In the genomic region with DNA sequence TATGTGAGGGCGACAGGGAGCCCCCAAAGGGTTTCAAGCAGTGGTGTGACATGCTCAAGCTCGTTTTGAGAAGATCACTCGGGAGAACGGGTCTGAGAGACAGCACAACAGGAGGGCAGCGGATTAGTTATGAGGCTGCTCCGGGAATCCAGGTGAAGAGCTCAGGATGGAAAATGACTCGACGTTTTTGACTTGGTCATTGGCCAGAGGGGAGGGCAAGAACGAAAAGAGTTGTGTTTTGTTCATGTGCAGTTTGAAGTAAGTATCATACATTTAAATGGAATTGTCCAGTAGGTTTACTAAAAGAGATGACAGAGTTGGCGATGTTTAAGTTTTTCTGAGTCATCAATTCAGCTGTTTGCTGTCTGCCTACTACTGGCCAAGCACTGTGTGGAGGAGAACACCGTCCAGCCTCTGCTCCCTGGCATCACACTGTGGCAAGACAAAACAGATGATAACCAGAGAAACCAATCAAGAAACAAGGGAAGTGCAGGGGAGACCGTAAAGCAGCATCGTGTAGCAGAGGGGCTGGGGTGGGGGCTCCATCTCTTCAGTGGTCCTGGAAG, we compare ENCODE assay signal across 17 cellular contexts. TPM values are rescaled to one million over a fixed set of nuclear protein-coding genes. Genes with fewer than 3 reads are reported as not detected.
A peak's percentile ranks its signal among the peaks of the same experiment; 100 is the strongest.
DNase-seq lines count a peak whose midpoint lies in the region; ATAC-seq, FAIRE-seq and TF ChIP-seq lines count a peak whose summit lies in the region.
"Had no signal": no experiment of that assay in that cellular context is flagged by ENCODE, and none has a peak within 500 bp of the region (broad histone marks: within the 10 kb centered on the region; RNA-seq: fewer than 3 reads in every experiment).

No MANE protein-coding gene starts in this region.

- H2BK5ac ChIP-seq in H1 (ENCODE audit: low read depth, low read length) = peak overlapping the region; percentile 67; the same call in 1 of the 2 replicates

- H3K9me3 ChIP-seq in PC-3 (ENCODE audit: low read length) (no peaks in the 10 kb centered on the region), H1 (ENCODE audit: insufficient read depth in 2 of 2, low read depth in 1 of 2, low read length in 1 of 2) (no peaks in the 10 kb centered on the region)
- H3K9me3 ChIP-seq: suprapubic skin had no signal

- no peak overlapping the region for H2AFZ ChIP-seq in PC-3 (ENCODE audit: low read length)
- H2AFZ ChIP-seq in H1 (ENCODE audit: low read length) = no peak overlapping the region

- H3K56ac ChIP-seq in H1 (replicated peaks; ENCODE audit: insufficient read length, low read depth, low read length) = no peak overlapping the region

- no peaks in the 10 kb centered on the region for H3F3A ChIP-seq in PC-3 (ENCODE audit: low read length, unreplicated experiment)

- H3K27ac ChIP-seq in PC-3 (ENCODE audit: low read length) (no peak overlapping the region), H1 (ENCODE audit: low read depth, low read length) (no peak overlapping the region)
- H3K27ac ChIP-seq: suprapubic skin had no signal

- 72% methylated on average over 13 of the region's 13 CpGs; no CpG with 5 or more reads in 1 of the 2 experiments for WGBS in H1 (ENCODE audit: extremely low coverage in 1 of 2, insufficient coverage in 1 of 2, insufficient read length in 1 of 2, insufficient replicate concordance in 2 of 2, low coverage in 1 of 2, low lambda C conversion rate in 2 of 2, missing lambda C conversion rate in 1 of 2), 2 experiments

- H2BK20ac ChIP-seq in H1 (ENCODE audit: low read length) = peak overlapping the region; percentile 88

- H3K27me3 ChIP-seq in PC-3 (ENCODE audit: low read length) = no peaks in the 10 kb centered on the region
- no peaks in the 10 kb centered on the region for H3K27me3 ChIP-seq in H1 (replicated peaks in 1 of 4; ENCODE audit: control insufficient read depth in 3 of 4, extremely low read depth in 1 of 4, insufficient read depth in 3 of 4, low read length in 3 of 4)
- H3K27me3 ChIP-seq: suprapubic skin had no signal

- H4K91ac ChIP-seq in H1 (replicated peaks; ENCODE audit: insufficient read length, low read length) = peak overlapping the region; percentile 77

- 0 out of 2 replicates have a peak overlapping the region, but pooled peaks have one; percentile 5 for H2BK15ac ChIP-seq in H1 (ENCODE audit: low read length)

- H3K4me3 ChIP-seq in PC-3 (ENCODE audit: low read length) = no peak overlapping the region
- no peak overlapping the region for H3K4me3 ChIP-seq in H1 (ENCODE audit: extremely low read depth in 1 of 4, insufficient read depth in 2 of 4, low read depth in 3 of 4, low read length in 4 of 4)
- H3K4me3 ChIP-seq: suprapubic skin had no signal

- TF ChIP-seq RAD21 in H1 (IDR thresholded peaks at IDR 0.05 in 1 of 2, conservative IDR thresholded peaks at IDR 0.05 in 1 of 2; ENCODE audit: low read depth in 2 of 2, low read length in 2 of 2) = no peak

- FAIRE-seq in H1 (lab: Jason Lieb, UNC) = no peak
- no peak for FAIRE-seq in H54 (lab: Jason Lieb, UNC)
- no peak for FAIRE-seq in GM12892 (lab: Jason Lieb, UNC)

- intact Hi-C loops in PC-3 (cut with micrococcal nuclease) = no loop called here

- H3K23ac ChIP-seq in H1 (ENCODE audit: insufficient read length) = no peak overlapping the region

- H3K4me2 ChIP-seq in PC-3 (ENCODE audit: low read length) = peak overlapping the region; percentile 14
- H3K4me2 ChIP-seq in H1 (ENCODE audit: insufficient read depth in 1 of 2, low read depth in 2 of 2, low read length in 2 of 2) = peak overlapping the region; percentile 68 to 72; a peak in 1 of 4 replicates

- H4K20me1 ChIP-seq in PC-3 (ENCODE audit: low read length) (no peaks in the 10 kb centered on the region), H1 (replicated peaks in 1 of 2; ENCODE audit: control insufficient read depth in 1 of 2, insufficient read depth in 2 of 2, low read length in 2 of 2) (peaks cover 0 to 2% of the 10 kb centered on the region in 2 experiments)

- peak overlapping the region; percentile 86 for H3K18ac ChIP-seq in H1 (ENCODE audit: extremely low read depth, low read length)

- TF ChIP-seq CTCF in PC-3 (conservative IDR thresholded peaks at IDR 0.05; ENCODE audit: low read depth, low read length) = peak; percentile 46; the same call in 1 of the 2 replicates
- TF ChIP-seq CTCF in H1 (IDR thresholded peaks at IDR 0.05; ENCODE audit: control extremely low read depth in 1 of 3, insufficient read depth in 1 of 3, low read depth in 1 of 3, low read length in 3 of 3) = no peak

- no peak overlapping the region for H3K9ac ChIP-seq in PC-3 (ENCODE audit: low read length)
- H3K9ac ChIP-seq in H1 (replicated peaks in 1 of 4; ENCODE audit: extremely low read depth in 1 of 4, low read depth in 3 of 4, low read length in 3 of 4) = no peak overlapping the region

- H3K79me2 ChIP-seq in PC-3 (ENCODE audit: low read length) (no peaks in the 10 kb centered on the region), H1 (ENCODE audit: control insufficient read depth in 1 of 2, insufficient read depth in 2 of 2, low read length in 2 of 2) (0 out of 4 replicates have a peak, but pooled peaks cover 0 to 2% of the 10 kb centered on the region in 2 experiments)

- H3K4ac ChIP-seq in H1 (replicated peaks; ENCODE audit: insufficient read length, low read depth, low read length) = peak overlapping the region; percentile 10

- peak overlapping the region; percentile 10 for H2BK12ac ChIP-seq in H1 (ENCODE audit: low read depth, low read length)

- H3K23me2 ChIP-seq in H1 (ENCODE audit: low read depth, low read length) = peaks cover 3% of the 10 kb centered on the region; the same call in 1 of the 2 replicates

- H3K79me1 ChIP-seq in H1 (ENCODE audit: low read depth, low read length) = no peaks in the 10 kb centered on the region

- H3K9me2 ChIP-seq in PC-3 (replicated peaks; ENCODE audit: low read length) = no peaks in the 10 kb centered on the region

- no peak for TF ChIP-seq POLR2A in H1 (IDR thresholded peaks at IDR 0.05; ENCODE audit: control extremely low read depth in 1 of 2, low read depth in 2 of 2, low read length in 2 of 2)
- no peak for TF ChIP-seq POLR2A in H54 (IDR thresholded peaks at IDR 0.05; ENCODE audit: low read depth, low read length)
- TF ChIP-seq POLR2A in GM12892 (IDR thresholded peaks at IDR 0.05; ENCODE audit: low read depth, low read length) = no peak

- peaks cover 16% of the 10 kb centered on the region for H3K4me1 ChIP-seq in PC-3 (ENCODE audit: insufficient read depth, low read length)
- peaks cover 13 to 28% (median 22%) of the 10 kb centered on the region in 4 experiments; a peak in 6 of 7 replicates for H3K4me1 ChIP-seq in H1 (replicated peaks in 1 of 4; ENCODE audit: control insufficient read depth in 3 of 4, insufficient read depth in 4 of 4, low read length in 3 of 4)

- no peaks in the 10 kb centered on the region for H3K36me3 ChIP-seq in PC-3 (ENCODE audit: low read depth, low read length)
- no peaks in the 10 kb centered on the region for H3K36me3 ChIP-seq in H1 (ENCODE audit: control insufficient read depth in 2 of 4, insufficient read depth in 4 of 4, low read length in 3 of 4)
- H3K36me3 ChIP-seq: suprapubic skin had no signal

- BruUV-seq in PC-3 (replicated peaks; lab: Mats Ljungman, UMichigan) = no TSS peak

- no peak overlapping the region for H3K14ac ChIP-seq in H1 (ENCODE audit: insufficient read length)

- DNase-seq in EL (peak; percentile 14), PC-3 (peak; percentile 80), H1 (ENCODE audit: low read depth in 1 of 2, low spot score in 2 of 2) (no peak), occipital lobe (lab: John Stamatoyannopoulos, UW) (peak; percentile 13), H54 (ENCODE audit: insufficient read length, low spot score) (no peak), SKM-1 treated with dmso at 0.1 percent for 144 hours (lab: John Stamatoyannopoulos, UW; ENCODE audit: unreplicated experiment) (no peak), GM12892 (ENCODE audit: insufficient read length) (no peak), NCI-H1417 (lab: John Stamatoyannopoulos, UW) (no peak)
- DNase-seq: activated CD8-positive, alpha-beta memory T cell treated with anti-CD3 and anti-CD28 coated beads, Interleukin-2, amount 10 ng/mL, durations not matched to agents 7 days and 5 days; activated naive CD4-positive, alpha-beta T cell treated with Interleukin-2 at 50 U/mL for 16 hours; CD4-positive, CD25-positive, alpha-beta regulatory T cell; GDM1; NCI-H1436; OCI-M1 had no signal

- no peak overlapping the region for H4K8ac ChIP-seq in H1 (ENCODE audit: extremely low read depth, insufficient read depth, low read length)

- H2AK5ac ChIP-seq in H1 (ENCODE audit: low read depth, low read length) = peak overlapping the region; percentile 1; the same call in 1 of the 2 replicates

- H4K5ac ChIP-seq in H1 (ENCODE audit: insufficient read length, low read depth, low read length) = no peak overlapping the region

- ATAC-seq in PC-3 = peak; percentile 84
- ATAC-seq: activated CD8-positive, alpha-beta memory T cell treated with anti-CD3 and anti-CD28 coated beads, Interleukin-2, amount 10 ng/mL, durations not matched to agents 7 days and 5 days; left lobe of liver; WTC11 had no signal

- H2BK120ac ChIP-seq in H1 (replicated peaks; ENCODE audit: low read depth, low read length) = peak overlapping the region; percentile 44

- POLR2A ChIA-PET in PC-3 (lab: Charles Lee; ENCODE audit: unreplicated experiment) (interaction anchor here (0.5 kb wide), 1 partner anchor 609 kb away, joined by 3 read pairs; no protein-coding TSS in a partner anchor), H1 (lab: Charles Lee; ENCODE audit: partially characterized antibody) (interaction anchor here (0.9 to 2.3 kb wide), 3 partner anchors 42 to 279 kb away, joined by 3 to 5 read pairs (median 3); a partner anchor contains a TSS)

- CTCF ChIA-PET in PC-3 (lab: Charles Lee) = interaction anchor here (0.5 to 0.6 kb wide), 3 partner anchors 8 to 541 kb away, joined by 3 read pairs; a partner anchor contains a TSS
- CTCF ChIA-PET in H1 (lab: Charles Lee; ENCODE audit: partially characterized antibody) = interaction anchor here (0.7 to 10.2 kb wide), 8 partner anchors 10 to 154 kb away, joined by 3 to 128 read pairs (median 4); no protein-coding TSS in a partner anchor

- no peak for TF ChIP-seq EP300 in H1 (IDR thresholded peaks at IDR 0.05; ENCODE audit: borderline replicate concordance in 1 of 2, low read depth in 2 of 2, low read length in 2 of 2)

TF ChIP-seq in H1, 55 proteins besides CTCF, POLR2A, EP300 and RAD21 (continues in another document):
- TF ChIP-seq SIRT6 (IDR thresholded peaks at IDR 0.05; ENCODE audit: low read length) = no peak

RNA-seq across cellular contexts. Expression of a gene that starts 25.3 kb away (rescaled TPM):
- 43.3 and 51.1 TPM in 2 replicates for total RNA-seq in PC-3 (2014; rRNA removed)
- total RNA-seq in H1 (2021; fragmentation: NEBNext Ultra II Directional; extraction: Animal tissue kit (Norgen Biotek cat#: 25700)) = 16.9 and 17.6 TPM in 2 replicates
- 8.9 and 9.4 TPM in 2 replicates for polyA plus RNA-seq in H1 (2011; rRNA removed)
- polyA plus RNA-seq in H1 (2011; cell fraction: cytosol; rRNA removed) = 17.2 TPM
- 20.7 TPM for polyA plus RNA-seq in H1 (2011; cell fraction: nucleus; rRNA removed)
- polyA plus RNA-seq in H1 (2012, experiment 1 of 2) = 21.8 to 31.5 TPM (median 26.2 TPM) in 4 replicates
- polyA plus RNA-seq in H1 (2012, experiment 2 of 2) = 5.4 TPM
- 10.7 TPM for polyA plus RNA-seq in H1 (2013, experiment 1 of 2)
- 9.8 TPM for polyA plus RNA-seq in H1 (2013, experiment 2 of 2)
- 24.1 and 26.9 TPM in 2 replicates for polyA minus RNA-seq in H1 (2011; rRNA and poly(A)+ RNA removed)
- 6.3 TPM for polyA minus RNA-seq in H1 (2011; cell fraction: cytosol; rRNA and poly(A)+ RNA removed)
- 9.0 TPM for polyA minus RNA-seq in H1 (2011; cell fraction: nucleus; rRNA and poly(A)+ RNA removed)
- total RNA-seq in occipital lobe = 3.4 TPM
- 82.4 TPM for polyA plus RNA-seq in GM12892 (2012; ENCODE audit: missing spikeins)

Comparison
In these comparisons a context has a peak if more than half of its experiments do, and no peak if none do; other contexts are left out.
1. DNase-seq: peak in EL (single experiment), PC-3 (single experiment) and occipital lobe (single experiment); none in H1 (0 of 2), H54 (single experiment), SKM-1 treated with dmso at 0.1 percent for 144 hours (single experiment), GM12892 (single experiment) and NCI-H1417 (0 of 3).